Comparison of ENCODE assay signal across 17 cellular contexts in the genomic region with DNA sequence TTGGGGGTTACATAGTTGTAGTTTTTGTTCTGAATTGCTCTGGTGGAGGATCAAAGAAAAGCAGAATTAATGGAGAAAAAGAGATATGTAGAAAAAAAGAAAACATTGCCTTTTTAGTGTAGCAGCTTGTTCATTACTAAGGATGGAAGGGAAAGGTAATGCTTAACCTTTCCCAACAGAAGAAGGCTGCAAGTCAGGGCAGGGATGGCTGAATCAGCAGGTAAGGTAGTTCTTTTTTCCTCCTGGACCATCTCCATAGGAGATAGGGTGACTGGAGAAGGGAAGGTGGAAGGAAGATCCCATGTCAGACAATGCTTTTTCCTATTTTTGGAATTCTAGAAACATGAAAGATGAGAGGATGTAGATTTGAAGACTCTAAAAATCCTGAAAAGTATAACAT.
DNase-seq lines count a peak whose midpoint lies in the region; FAIRE-seq and TF ChIP-seq lines count a peak whose summit lies in the region.
"Had no signal": no experiment of that assay in that cellular context is flagged by ENCODE, and none has a peak within 500 bp of the region (broad histone marks: within the 10 kb centered on the region; RNA-seq: fewer than 3 reads in every experiment).

No MANE protein-coding gene starts in this region.

- H3K9me3 ChIP-seq in KOPT-K1 (ENCODE audit: insufficient read depth, low read length, poor library complexity, severe bottlenecking) = no peaks in the 10 kb centered on the region
- no peaks in the 10 kb centered on the region for H3K9me3 ChIP-seq in keratinocyte (ENCODE audit: control insufficient read depth, low read depth, low read length)
- H3K9me3 ChIP-seq: BLaER1 treated with 17β-estradiol and CSF1 and Interleukin-3, amounts not matched to agents 10 nM and 100 nM had no signal

- H3K79me2 ChIP-seq in keratinocyte (ENCODE audit: control insufficient read depth, insufficient read depth, low read length) = no peaks in the 10 kb centered on the region

- H3K9me3 Mint-ChIP-seq in activated CD4-positive, alpha-beta T cell treated with anti-CD3 and anti-CD28 coated beads, Interleukin-2, amount 10 ng/mL, durations not matched to agents 24 days and 14 days = no peaks in the 10 kb centered on the region
- no peaks in the 10 kb centered on the region for H3K9me3 Mint-ChIP-seq in activated T-helper 2 cell treated with anti-CD3 and anti-CD28 coated beads, Interferon-gamma antibody, Interleukin-2, Interleukin-4, amounts not matched to agents 10 μg/mL and 5 μg/mL and 100 μg/mL, durations not matched to agents 14 hours and 24 hours and 36 hours
- H3K9me3 Mint-ChIP-seq: CD4-positive, CD25-positive, alpha-beta regulatory T cell; H9 had no signal

- peaks cover 21% of the 10 kb centered on the region for H3K36me3 Mint-ChIP-seq in activated CD4-positive, alpha-beta T cell treated with anti-CD3 and anti-CD28 coated beads, Interleukin-2, amount 10 ng/mL, durations not matched to agents 24 days and 14 days (ENCODE audit: low read depth)
- peaks cover 47% of the 10 kb centered on the region for H3K36me3 Mint-ChIP-seq in activated T-helper 2 cell treated with anti-CD3 and anti-CD28 coated beads, Interferon-gamma antibody, Interleukin-2, Interleukin-4, amounts not matched to agents 10 μg/mL and 5 μg/mL and 100 μg/mL, durations not matched to agents 14 hours and 24 hours and 36 hours (ENCODE audit: low read depth)
- H3K36me3 Mint-ChIP-seq: CD4-positive, CD25-positive, alpha-beta regulatory T cell had no signal

- no peaks in the 10 kb centered on the region for H4K20me1 ChIP-seq in keratinocyte (ENCODE audit: control insufficient read depth, extremely low read depth, insufficient read depth, low read length)
- H4K20me1 ChIP-seq: BLaER1 treated with 17β-estradiol and CSF1 and Interleukin-3, amounts not matched to agents 10 nM and 100 nM had no signal

- intact Hi-C loops in activated CD4-positive, alpha-beta T cell treated with anti-CD3 and anti-CD28 coated beads, Interleukin-2, amount 10 ng/mL, durations not matched to agents 24 days and 14 days (cut with micrococcal nuclease) = no loop called here
- intact Hi-C loops in activated T-helper 2 cell treated with anti-CD3 and anti-CD28 coated beads, Interferon-gamma antibody, Interleukin-2, Interleukin-4, amounts not matched to agents 10 μg/mL and 5 μg/mL and 100 μg/mL, durations not matched to agents 14 hours and 24 hours and 36 hours (cut with micrococcal nuclease) = no loop called here

- H3K4me1 ChIP-seq in keratinocyte (ENCODE audit: control insufficient read depth, extremely low read depth, insufficient read depth, low read length) = peaks cover 15% of the 10 kb centered on the region

- H3K27me3 ChIP-seq in keratinocyte (ENCODE audit: control insufficient read depth, extremely low read depth, insufficient read depth, low read length) = no peaks in the 10 kb centered on the region
- H3K27me3 ChIP-seq: BLaER1 treated with 17β-estradiol and CSF1 and Interleukin-3, amounts not matched to agents 10 nM and 100 nM had no signal

- no peak for TF ChIP-seq CTCF in keratinocyte (optimal IDR thresholded peaks at IDR 0.05 in 1 of 3, IDR thresholded peaks at IDR 0.05 in 1 of 3, conservative IDR thresholded peaks at IDR 0.05 in 1 of 3; ENCODE audit: extremely low read depth in 1 of 3, insufficient read depth in 2 of 3, low read length in 3 of 3)

- dilution Hi-C loops in keratinocyte (cut with MboI; ENCODE audit: extremely low pct_ligation_motif_present, low sequenced_read_pairs) = no loop called here

- peak; percentile 91 for FAIRE-seq in keratinocyte (lab: Jason Lieb, UNC)
- FAIRE-seq: GM12878, GM18507 had no signal

- no peak overlapping the region for H3K4me3 ChIP-seq in keratinocyte (ENCODE audit: control insufficient read depth in 2 of 3, extremely low read depth in 1 of 3, insufficient read depth in 2 of 3, low read depth in 1 of 3, low read length in 3 of 3)
- H3K4me3 ChIP-seq: BLaER1 treated with 17β-estradiol and CSF1 and Interleukin-3, amounts not matched to agents 10 nM and 100 nM; GM12878 had no signal

- H3K36me3 ChIP-seq in KOPT-K1 (ENCODE audit: insufficient read depth, low read length) = peaks cover 70% of the 10 kb centered on the region
- no peaks in the 10 kb centered on the region for H3K36me3 ChIP-seq in keratinocyte (ENCODE audit: control insufficient read depth in 2 of 2, extremely low read depth in 1 of 2, insufficient read depth in 2 of 2, low read length in 2 of 2)
- H3K36me3 ChIP-seq: BLaER1 treated with 17β-estradiol and CSF1 and Interleukin-3, amounts not matched to agents 10 nM and 100 nM had no signal

- no peaks in the 10 kb centered on the region for H3K27me3 Mint-ChIP-seq in activated CD4-positive, alpha-beta T cell treated with anti-CD3 and anti-CD28 coated beads, Interleukin-2, amount 10 ng/mL, durations not matched to agents 24 days and 14 days
- H3K27me3 Mint-ChIP-seq in activated T-helper 2 cell treated with anti-CD3 and anti-CD28 coated beads, Interferon-gamma antibody, Interleukin-2, Interleukin-4, amounts not matched to agents 10 μg/mL and 5 μg/mL and 100 μg/mL, durations not matched to agents 14 hours and 24 hours and 36 hours (ENCODE audit: low read depth) = no peaks in the 10 kb centered on the region
- H3K27me3 Mint-ChIP-seq: CD4-positive, CD25-positive, alpha-beta regulatory T cell had no signal

- no peak overlapping the region for H2AFZ ChIP-seq in keratinocyte (ENCODE audit: control insufficient read depth, low read length)

- no peak overlapping the region for H3K4me2 ChIP-seq in keratinocyte (ENCODE audit: control insufficient read depth, extremely low read depth, insufficient read depth, low read depth, low read length)
- H3K4me2 ChIP-seq: BLaER1 treated with 17β-estradiol and CSF1 and Interleukin-3, amounts not matched to agents 10 nM and 100 nM had no signal

- DNase-seq in activated CD4-positive, alpha-beta T cell treated with anti-CD3 and anti-CD28 coated beads, Interleukin-2, amount 10 ng/mL, durations not matched to agents 24 days and 14 days = no peak
- DNase-seq in activated CD4-positive, alpha-beta T cell treated with anti-CD3 and anti-CD28 coated beads for 1 hour = no peak
- DNase-seq in activated T-helper 2 cell treated with anti-CD3 and anti-CD28 coated beads, Interferon-gamma antibody, Interleukin-2, Interleukin-4, amounts not matched to agents 10 μg/mL and 5 μg/mL and 100 μg/mL, durations not matched to agents 14 hours and 24 hours and 36 hours (ENCODE audit: low spot score) = no peak
- DNase-seq in keratinocyte (ENCODE audit: low read depth, low spot score) (no peak), HCEC 1CT (no peak), hepatic stellate cell (ENCODE audit: low spot score) (no peak)
- DNase-seq: ACHN; Calu3; CD4-positive, CD25-positive, alpha-beta regulatory T cell; DMS 273 treated with DMSO at 0.1 percent for 48 hours; DMS79; GOT3; H9 had no signal

- H3K27ac ChIP-seq in KOPT-K1 (ENCODE audit: low read depth, low read length, poor library complexity, severe bottlenecking) (peak overlapping the region; percentile 17), keratinocyte (ENCODE audit: control insufficient read depth, insufficient read depth, low read length) (no peak overlapping the region)
- H3K27ac ChIP-seq: BLaER1 treated with 17β-estradiol and CSF1 and Interleukin-3, amounts not matched to agents 10 nM and 100 nM had no signal

- peaks cover 22% of the 10 kb centered on the region for H3K4me1 Mint-ChIP-seq in activated CD4-positive, alpha-beta T cell treated with anti-CD3 and anti-CD28 coated beads, Interleukin-2, amount 10 ng/mL, durations not matched to agents 24 days and 14 days
- H3K4me1 Mint-ChIP-seq in activated T-helper 2 cell treated with anti-CD3 and anti-CD28 coated beads, Interferon-gamma antibody, Interleukin-2, Interleukin-4, amounts not matched to agents 10 μg/mL and 5 μg/mL and 100 μg/mL, durations not matched to agents 14 hours and 24 hours and 36 hours (ENCODE audit: low read depth) = peaks cover 43% of the 10 kb centered on the region
- H3K4me1 Mint-ChIP-seq: H9 had no signal

- no peaks in the 10 kb centered on the region for H3K9me1 ChIP-seq in keratinocyte (ENCODE audit: control insufficient read depth, extremely low read depth, insufficient read depth, low read length)

- H3K9ac ChIP-seq in keratinocyte (ENCODE audit: control insufficient read depth, extremely low read depth, insufficient read depth, low read length) = no peak overlapping the region
- H3K9ac ChIP-seq: BLaER1 treated with 17β-estradiol and CSF1 and Interleukin-3, amounts not matched to agents 10 nM and 100 nM had no signal

- H3K27ac Mint-ChIP-seq in activated CD4-positive, alpha-beta T cell treated with anti-CD3 and anti-CD28 coated beads, Interleukin-2, amount 10 ng/mL, durations not matched to agents 24 days and 14 days = peak overlapping the region; percentile 16
- H3K27ac Mint-ChIP-seq in activated T-helper 2 cell treated with anti-CD3 and anti-CD28 coated beads, Interferon-gamma antibody, Interleukin-2, Interleukin-4, amounts not matched to agents 10 μg/mL and 5 μg/mL and 100 μg/mL, durations not matched to agents 14 hours and 24 hours and 36 hours = peak overlapping the region; percentile 53
- H3K27ac Mint-ChIP-seq: CD4-positive, CD25-positive, alpha-beta regulatory T cell; H9 had no signal

- H3K4me3 Mint-ChIP-seq in activated CD4-positive, alpha-beta T cell treated with anti-CD3 and anti-CD28 coated beads, Interleukin-2, amount 10 ng/mL, durations not matched to agents 24 days and 14 days = no peak overlapping the region
- no peak overlapping the region for H3K4me3 Mint-ChIP-seq in activated T-helper 2 cell treated with anti-CD3 and anti-CD28 coated beads, Interferon-gamma antibody, Interleukin-2, Interleukin-4, amounts not matched to agents 10 μg/mL and 5 μg/mL and 100 μg/mL, durations not matched to agents 14 hours and 24 hours and 36 hours (ENCODE audit: low read depth)
- H3K4me3 Mint-ChIP-seq: CD4-positive, CD25-positive, alpha-beta regulatory T cell; H9 had no signal
